In the genomic region with DNA sequence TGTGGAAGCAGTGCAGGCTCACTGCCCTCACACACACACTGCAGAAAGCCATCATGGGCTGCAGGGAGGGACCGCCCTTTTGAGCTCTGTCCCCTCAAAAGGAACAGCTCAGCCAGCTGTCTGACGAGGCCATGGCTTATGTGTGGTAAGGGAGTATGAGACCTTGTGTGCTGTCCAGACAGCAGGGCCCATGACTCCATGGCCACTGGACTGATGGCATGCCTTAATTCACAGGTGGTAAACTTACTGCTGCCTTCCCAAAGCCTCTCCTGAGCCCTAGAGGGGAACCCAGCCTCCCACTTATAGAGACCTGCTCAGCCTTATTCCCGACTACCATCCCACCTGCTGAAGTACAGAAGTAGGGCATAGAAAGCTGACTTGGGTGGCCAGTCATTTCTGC, we compare ENCODE assay signal across 21 cellular contexts. TPM values are rescaled to one million over a fixed set of nuclear protein-coding genes. Genes with fewer than 3 reads are reported as not detected.
"Had no signal": no experiment of that assay in that cellular context is flagged by ENCODE, and none has a peak within 500 bp of the region (broad histone marks: within the 10 kb centered on the region; RNA-seq: fewer than 3 reads in every experiment).

No MANE protein-coding gene starts in this region.

- H3K27ac ChIP-seq: HL-60 had no signal

- H3K36me3 ChIP-seq: MG63 had no signal

- H3K9ac ChIP-seq: SK-N-SH had no signal

- H3K4me3 ChIP-seq: MG63 had no signal

- H3K27me3 ChIP-seq: MG63 had no signal

- H3K9me3 ChIP-seq: MG63, SK-N-SH had no signal

- FAIRE-seq: RCC 7860 had no signal

- DNase-seq: Karpas-422, KG1, MG63, NCI-H1092 treated with DMSO at 0.1 percent for 48 hours, NCI-H1436, NCI-H187, NCI-H2029, NCI-H2081 treated with DMSO at 0.1 percent for 48 hours, NCI-H2171, NCI-H226, NCI-H446, NCI-H510A, NCI-H524 treated with DMSO at 0.1 percent for 48 hours, NCI-H69, NCI-H774, RPMI8226, SHP77, SK-N-SH had no signal

- H3K4me2 ChIP-seq: SK-N-SH had no signal

RNA-seq across cellular contexts. Expression of gene FAM240A, which starts 5.6 kb away (rescaled TPM):
- total RNA-seq: SK-MEL-5 had no signal
- polyA plus RNA-seq: SK-N-SH had no signal

RNA-seq across cellular contexts. Expression of gene LRRC2, which starts 51.8 kb away (rescaled TPM):
- total RNA-seq: SK-MEL-5 had no signal
